In the genomic region with DNA sequence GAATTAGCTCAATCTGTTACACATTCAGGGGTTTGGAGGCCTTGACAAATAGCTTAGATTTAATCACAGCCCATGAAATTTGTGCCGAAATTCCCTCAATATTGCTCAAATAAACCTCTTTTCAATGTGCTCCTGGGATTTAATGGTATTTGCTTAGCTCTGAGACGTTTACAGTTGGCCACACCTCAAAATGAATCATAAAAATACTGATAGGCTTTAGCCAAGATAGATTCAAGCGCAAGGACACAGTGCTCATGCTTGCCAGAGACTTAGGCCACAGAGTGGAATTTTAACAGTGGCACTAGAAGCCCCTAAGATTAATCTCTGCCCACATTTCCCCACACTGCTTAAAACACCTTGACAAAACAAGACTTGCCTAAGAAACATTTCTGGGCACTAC, we compare ENCODE assay signal across 22 cellular contexts. TPM values are rescaled to one million over a fixed set of nuclear protein-coding genes. Genes with fewer than 3 reads are reported as not detected.
DNase-seq lines count a peak whose midpoint lies in the region; TF ChIP-seq lines count a peak whose summit lies in the region.
"Had no signal": no experiment of that assay in that cellular context is flagged by ENCODE, and none has a peak within 500 bp of the region (broad histone marks: within the 10 kb centered on the region; RNA-seq: fewer than 3 reads in every experiment).

No MANE protein-coding gene starts in this region.

- no peak overlapping the region for H3K4me3 ChIP-seq in urinary bladder (ENCODE audit: low read depth, low read length)
- H3K4me3 ChIP-seq: BLaER1 treated with 17β-estradiol and CSF1 and Interleukin-3, amounts not matched to agents 10 nM and 100 nM; body of pancreas; lung had no signal

- H3K27ac ChIP-seq in VCaP (peak overlapping the region; percentile 93), urinary bladder (ENCODE audit: low read depth) (peak overlapping the region; percentile 64)
- H3K27ac ChIP-seq: BLaER1 treated with 17β-estradiol and CSF1 and Interleukin-3, amounts not matched to agents 10 nM and 100 nM; body of pancreas had no signal

- no peak for TF ChIP-seq CTCF in VCaP (conservative IDR thresholded peaks at IDR 0.05)

- WGBS in urinary bladder, result 34% methylated on average over 3 of the region's 3 CpGs

- H3K36me3 ChIP-seq in urinary bladder (ENCODE audit: insufficient read depth), result no peaks in the 10 kb centered on the region
- H3K36me3 ChIP-seq: BLaER1 treated with 17β-estradiol and CSF1 and Interleukin-3, amounts not matched to agents 10 nM and 100 nM had no signal

- no peaks in the 10 kb centered on the region for H3K4me1 ChIP-seq in urinary bladder (ENCODE audit: insufficient read depth)

- DNase-seq in DMS 273 (lab: John Stamatoyannopoulos, UW; ENCODE audit: unreplicated experiment) (peak; percentile 61), DMS 273 treated with DMSO at 0.1 percent for 48 hours (lab: John Stamatoyannopoulos, UW) (no peak), iris pigment epithelial cell (ENCODE audit: low read depth) (peak; percentile 65), HuH-7 (ENCODE audit: low spot score) (no peak), GOT3 (lab: John Stamatoyannopoulos, UW) (no peak), OCI-M1 (lab: John Stamatoyannopoulos, UW) (no peak)
- DNase-seq: 8988T; activated CD8-positive, alpha-beta T cell treated with anti-CD3 and anti-CD28 coated beads for 36 hours; activated T-cell treated with anti-CD3 and anti-CD28 coated beads, Interleukin-2, amount 50 U/mL, for 4 hours; body of pancreas; DND-41; natural killer cell; NCI-H1048; NCI-H2107; NCI-H526; stimulated activated CD4-positive, alpha-beta T cell treated with anti-CD3 and anti-CD28 coated beads, Interleukin-12 subunit alpha, Interleukin-12 subunit beta, amount 100 ng/mL, for 4 hours; SW 1271 had no signal

RNA-seq across cellular contexts. Expression of a gene that starts 2.3 kb away (rescaled TPM):
- 570 TPM for total RNA-seq in urinary bladder
- polyA plus RNA-seq in urinary bladder, result 62.3 TPM
- total RNA-seq: activated CD8-positive, alpha-beta T cell treated with anti-CD3 and anti-CD28 coated beads for 36 hours; activated naive CD4-positive, alpha-beta T cell treated with anti-CD3 and anti-CD28 coated beads, Interleukin-2, amount 50 U/mL, for 72 hours had no signal

Comparison
In these comparisons a context has a peak if more than half of its experiments do, and no peak if none do; other contexts are left out.
1. DNase-seq: peak in DMS 273 (single experiment) and iris pigment epithelial cell (single experiment); none in DMS 273 treated with DMSO at 0.1 percent for 48 hours (single experiment), HuH-7 (single experiment), GOT3 (single experiment) and OCI-M1 (single experiment).